ENCODE assay signal across 12 cellular contexts in the genomic region with DNA sequence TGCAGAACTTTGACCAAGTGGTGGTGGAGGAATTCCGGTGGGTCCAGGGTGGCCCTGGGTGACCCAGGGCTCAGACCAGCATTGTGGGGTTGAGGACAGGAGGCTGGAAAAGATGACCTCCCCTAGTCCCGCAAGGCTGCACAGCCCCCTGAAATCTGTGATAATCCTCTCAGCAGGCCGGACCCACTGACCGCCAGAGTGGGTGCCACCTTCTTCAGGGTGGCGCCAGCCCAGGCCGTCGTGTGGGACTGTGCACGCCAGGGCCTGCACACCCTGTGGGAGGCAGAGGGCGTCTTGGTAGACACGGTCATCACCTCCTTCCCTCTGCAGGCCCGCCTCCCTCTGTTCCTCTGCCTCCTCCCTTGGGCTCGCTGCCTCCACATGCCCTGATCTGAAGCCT.
DNase-seq lines count a peak whose midpoint lies in the region; ATAC-seq and TF ChIP-seq lines count a peak whose summit lies in the region.
"Had no signal": no experiment of that assay in that cellular context is flagged by ENCODE, and none has a peak within 500 bp of the region (broad histone marks: within the 10 kb centered on the region; RNA-seq: fewer than 3 reads in every experiment).

No MANE protein-coding gene starts in this region.

- peaks cover 1% of the 10 kb centered on the region for H3K36me3 Mint-ChIP-seq in central memory CD8-positive, alpha-beta T cell (ENCODE audit: insufficient read depth)
- H3K36me3 Mint-ChIP-seq in stimulated activated naive B cell treated with anti-CD40 and anti-IgM and Interleukin-4, amounts not matched to agents 10 μg/mL and 1 μg/mL and 100 μg/mL, for 72 hours: no peaks in the 10 kb centered on the region
- no peaks in the 10 kb centered on the region for H3K36me3 Mint-ChIP-seq in natural killer cell
- H3K36me3 Mint-ChIP-seq: IgD-negative memory B cell had no signal

- intact Hi-C loops in natural killer cell (cut with micrococcal nuclease): no loop called here

- peak; percentile 9 for ATAC-seq in stimulated activated naive CD8-positive, alpha-beta T cell treated with anti-CD3 and anti-CD28 coated beads, Interleukin-15, amount 100 ng/mL, for 72 hours
- ATAC-seq in stimulated activated naive CD8-positive, alpha-beta T cell treated with anti-CD3 and anti-CD28 coated beads, Interleukin-15, Interleukin-2, amounts not matched to agents 100 U/mL and 50 U/mL, for 24 hours: no peak
- ATAC-seq in central memory CD8-positive, alpha-beta T cell (replicated peaks; ENCODE audit: extremely low read depth, poor library complexity, severe bottlenecking): no peak
- ATAC-seq in stimulated activated naive B cell treated with anti-CD40 and anti-IgM and Interleukin-4, amounts not matched to agents 10 μg/mL and 1 μg/mL and 100 μg/mL, for 72 hours (replicated peaks): no peak
- ATAC-seq in natural killer cell: no peak
- ATAC-seq in GM18502 (IDR thresholded peaks at IDR 0.05; ENCODE audit: poor library complexity, unreplicated experiment): no peak

- no peak for TF ChIP-seq CTCF in natural killer cell (IDR thresholded peaks at IDR 0.05)

- peaks cover 10% of the 10 kb centered on the region for H3K4me1 Mint-ChIP-seq in stimulated activated naive CD8-positive, alpha-beta T cell treated with anti-CD3 and anti-CD28 coated beads, Interleukin-15, amount 100 ng/mL, for 72 hours
- H3K4me1 Mint-ChIP-seq in central memory CD8-positive, alpha-beta T cell: peaks cover 6% of the 10 kb centered on the region
- peaks cover 6 to 8% of the 10 kb centered on the region in 2 donors for H3K4me1 Mint-ChIP-seq in stimulated activated naive B cell treated with anti-CD40 and anti-IgM and Interleukin-4, amounts not matched to agents 10 μg/mL and 1 μg/mL and 100 μg/mL, for 72 hours
- peaks cover 5 to 10% of the 10 kb centered on the region in 2 donors for H3K4me1 Mint-ChIP-seq in natural killer cell
- H3K4me1 Mint-ChIP-seq: IgD-negative memory B cell had no signal

- no peak for DNase-seq in stimulated activated naive CD8-positive, alpha-beta T cell treated with anti-CD3 and anti-CD28 coated beads, Interleukin-15, amount 100 ng/mL, for 72 hours
- DNase-seq in stimulated activated naive CD8-positive, alpha-beta T cell treated with anti-CD3 and anti-CD28 coated beads, Interleukin-15, Interleukin-2, amounts not matched to agents 100 U/mL and 50 U/mL, for 24 hours: no peak
- DNase-seq in central memory CD8-positive, alpha-beta T cell (ENCODE audit: low spot score in 2 of 2): no peak
- DNase-seq in stimulated activated naive B cell treated with anti-CD40 and anti-IgM and Interleukin-4, amounts not matched to agents 10 μg/mL and 1 μg/mL and 100 μg/mL, for 72 hours: no peak
- no peak for DNase-seq in natural killer cell
- DNase-seq: Caco-2; CD4-positive, alpha-beta T cell; GM23248; KBM-7 had no signal

- H3K27me3 Mint-ChIP-seq in stimulated activated naive CD8-positive, alpha-beta T cell treated with anti-CD3 and anti-CD28 coated beads, Interleukin-15, amount 100 ng/mL, for 72 hours: no peaks in the 10 kb centered on the region
- no peaks in the 10 kb centered on the region for H3K27me3 Mint-ChIP-seq in central memory CD8-positive, alpha-beta T cell
- no peaks in the 10 kb centered on the region for H3K27me3 Mint-ChIP-seq in stimulated activated naive B cell treated with anti-CD40 and anti-IgM and Interleukin-4, amounts not matched to agents 10 μg/mL and 1 μg/mL and 100 μg/mL, for 72 hours
- H3K27me3 Mint-ChIP-seq in natural killer cell (ENCODE audit: low read depth in 2 of 2): peaks cover 0 to under 1% of the 10 kb centered on the region in 2 donors
- H3K27me3 Mint-ChIP-seq: B cell, IgD-negative memory B cell had no signal

- no peak overlapping the region for H3K27ac Mint-ChIP-seq in stimulated activated naive CD8-positive, alpha-beta T cell treated with anti-CD3 and anti-CD28 coated beads, Interleukin-15, amount 100 ng/mL, for 72 hours
- peak overlapping the region; percentile 49 for H3K27ac Mint-ChIP-seq in central memory CD8-positive, alpha-beta T cell (ENCODE audit: low read depth)
- H3K27ac Mint-ChIP-seq in stimulated activated naive B cell treated with anti-CD40 and anti-IgM and Interleukin-4, amounts not matched to agents 10 μg/mL and 1 μg/mL and 100 μg/mL, for 72 hours: peak overlapping the region; percentile 15
- H3K27ac Mint-ChIP-seq in natural killer cell: no peak overlapping the region
- H3K27ac Mint-ChIP-seq: B cell; CD4-positive, alpha-beta T cell; IgD-negative memory B cell had no signal

- no peak overlapping the region for H3K4me3 Mint-ChIP-seq in stimulated activated naive CD8-positive, alpha-beta T cell treated with anti-CD3 and anti-CD28 coated beads, Interleukin-15, amount 100 ng/mL, for 72 hours
- H3K4me3 Mint-ChIP-seq in central memory CD8-positive, alpha-beta T cell: no peak overlapping the region
- H3K4me3 Mint-ChIP-seq in stimulated activated naive B cell treated with anti-CD40 and anti-IgM and Interleukin-4, amounts not matched to agents 10 μg/mL and 1 μg/mL and 100 μg/mL, for 72 hours: no peak overlapping the region
- no peak overlapping the region for H3K4me3 Mint-ChIP-seq in natural killer cell
- H3K4me3 Mint-ChIP-seq: B cell; CD4-positive, alpha-beta T cell; IgD-negative memory B cell had no signal

- no peaks in the 10 kb centered on the region for H3K9me3 Mint-ChIP-seq in stimulated activated naive CD8-positive, alpha-beta T cell treated with anti-CD3 and anti-CD28 coated beads, Interleukin-15, amount 100 ng/mL, for 72 hours
- no peaks in the 10 kb centered on the region for H3K9me3 Mint-ChIP-seq in central memory CD8-positive, alpha-beta T cell
- H3K9me3 Mint-ChIP-seq in stimulated activated naive B cell treated with anti-CD40 and anti-IgM and Interleukin-4, amounts not matched to agents 10 μg/mL and 1 μg/mL and 100 μg/mL, for 72 hours: no peaks in the 10 kb centered on the region
- no peaks in the 10 kb centered on the region for H3K9me3 Mint-ChIP-seq in natural killer cell
- H3K9me3 Mint-ChIP-seq: CD4-positive, alpha-beta T cell; IgD-negative memory B cell had no signal

Comparison
In these comparisons a context has a peak if more than half of its experiments do, and no peak if none do; other contexts are left out.
1. H3K27ac Mint-ChIP-seq: peak in central memory CD8-positive, alpha-beta T cell (single experiment) and stimulated activated naive B cell treated with anti-CD40 and anti-IgM and Interleukin-4, amounts not matched to agents 10 μg/mL and 1 μg/mL and 100 μg/mL, for 72 hours (single experiment); none in stimulated activated naive CD8-positive, alpha-beta T cell treated with anti-CD3 and anti-CD28 coated beads, Interleukin-15, amount 100 ng/mL, for 72 hours (0 of 2) and natural killer cell (0 of 2).